In genomic region chr15:27582741-27583400, GRCh38 we compare ENCODE assay signal across 22 cellular contexts.
"Had no signal": no experiment of that assay in that cellular context is flagged by ENCODE, and none has a peak within 500 bp of the region (broad histone marks: within the 10 kb centered on the region; RNA-seq: fewer than 3 reads in every experiment).

No MANE protein-coding gene starts in this region.

- DNase-seq: activated CD4-positive, alpha-beta memory T cell treated with anti-CD3 and anti-CD28 coated beads, Interleukin-2, amount 10 ng/mL, durations not matched to agents 7 days and 5 days; activated CD4-positive, alpha-beta T cell treated with anti-CD3 and anti-CD28 coated beads, Interleukin-2, amount 10 ng/mL, durations not matched to agents 24 days and 14 days; activated gamma-delta T cell; aorta; esophagus squamous epithelium; glutamatergic neuron; hippocampal formation; kidney glomerular epithelial cell; left ventricle myocardium inferior; mammary epithelial cell; natural killer cell; ovary; stimulated activated CD4-positive, alpha-beta T cell treated with anti-CD3 and anti-CD28 coated beads, Interleukin-12 subunit alpha, Interleukin-12 subunit beta, amount 100 ng/mL, for 4 hours; stimulated activated CD4-positive, alpha-beta T cell treated with anti-CD3 and anti-CD28 coated beads, Interleukin-4, amount 100 ng/mL, for 4 hours; stimulated activated naive CD8-positive, alpha-beta T cell treated with anti-CD3 and anti-CD28 coated beads, Interleukin-15, Interleukin-2, amounts not matched to agents 100 U/mL and 50 U/mL, for 24 hours; upper lobe of left lung had no signal

- H3K4me1 ChIP-seq: esophagus squamous epithelium, left ventricle myocardium inferior, prostate gland, upper lobe of left lung had no signal

- H3K9me3 ChIP-seq: esophagus squamous epithelium, ovary, prostate gland had no signal

- H3K27me3 ChIP-seq: esophagus squamous epithelium, ovary, upper lobe of left lung had no signal

- ATAC-seq: activated CD4-positive, CD25-positive, alpha-beta regulatory T cell treated with anti-CD3 and anti-CD28 coated beads, Interleukin-2, amount 50 U/mL, for 24 hours; natural killer cell; stimulated activated naive CD8-positive, alpha-beta T cell treated with anti-CD3 and anti-CD28 coated beads, Interleukin-15, Interleukin-2, amounts not matched to agents 100 U/mL and 50 U/mL, for 24 hours had no signal

- H3K4me3 ChIP-seq: coronary artery, esophagus squamous epithelium, left ventricle myocardium inferior, ovary, prostate gland, upper lobe of left lung had no signal

- H3K36me3 ChIP-seq: esophagus squamous epithelium, left ventricle myocardium inferior, ovary, prostate gland, upper lobe of left lung had no signal

- FAIRE-seq: bronchial epithelial cell, frontal cortex had no signal

- H3K27ac ChIP-seq: coronary artery, esophagus squamous epithelium, left ventricle myocardium inferior, ovary, prostate gland, upper lobe of left lung, VCaP had no signal
